ENCODE assay signal across 8 cellular contexts in genomic region chr1:26537951-26538352, GRCh38. TPM values are rescaled to one million over a fixed set of nuclear protein-coding genes. Genes with fewer than 3 reads are reported as not detected.
A peak's percentile ranks its signal among the peaks of the same experiment; 100 is the strongest.
DNase-seq lines count a peak whose midpoint lies in the region; ATAC-seq and TF ChIP-seq lines count a peak whose summit lies in the region.

No MANE protein-coding gene starts in this region.

- no peaks in the 10 kb centered on the region for H3K27me3 ChIP-seq in foreskin keratinocyte
- no peaks in the 10 kb centered on the region for H3K27me3 ChIP-seq in tibial nerve

- TF ChIP-seq CTCF in GM12874 (IDR thresholded peaks at IDR 0.05; ENCODE audit: insufficient read depth, low read depth, low read length) = peak; percentile 48; the same call in 1 of the 2 replicates
- peak; percentile 38 for TF ChIP-seq CTCF in foreskin keratinocyte (conservative IDR thresholded peaks at IDR 0.05)
- peak; percentile 10 to 31 (median 24) for TF ChIP-seq CTCF in tibial nerve (IDR thresholded peaks at IDR 0.05)

- no peak for TF ChIP-seq POLR2A in tibial nerve (IDR thresholded peaks at IDR 0.05)

- DNase-seq in AG08395 (ENCODE audit: low spot score) (peak; percentile 37), SIG-M5 treated with dmso at 0.1 percent for 504 hours (lab: John Stamatoyannopoulos, UW; ENCODE audit: unreplicated experiment) (peak; percentile 94), foreskin keratinocyte (no peak), tibial nerve (ENCODE audit: low spot score in 2 of 2) (no peak), NCI-H146 treated with DMSO at 0.1 percent for 48 hours (lab: John Stamatoyannopoulos, UW; ENCODE audit: unreplicated experiment) (no peak), occipital lobe (lab: John Stamatoyannopoulos, UW) (no peak)

- no peak overlapping the region for H3K4me3 ChIP-seq in tibial nerve

- H3K27ac ChIP-seq in foreskin keratinocyte = no peak overlapping the region
- no peak overlapping the region for H3K27ac ChIP-seq in tibial nerve

- ATAC-seq in foreskin keratinocyte (no peak), GM21576 (IDR thresholded peaks at IDR 0.05; ENCODE audit: unreplicated experiment) (no peak)

- 43 to 52% methylated on average over 2 of the region's 2 CpGs for WGBS in tibial nerve, 2 donors

- no peak for TF ChIP-seq EP300 in tibial nerve (IDR thresholded peaks at IDR 0.05)

- H3K36me3 ChIP-seq in tibial nerve = no peaks in the 10 kb centered on the region

- no peaks in the 10 kb centered on the region for H3K4me1 ChIP-seq in foreskin keratinocyte
- peaks cover 0 to 36% (median 8%) of the 10 kb centered on the region in 4 donors for H3K4me1 ChIP-seq in tibial nerve

- H3K9me3 ChIP-seq in tibial nerve = no peaks in the 10 kb centered on the region

RNA-seq across cellular contexts. Expression of gene RPS6KA1, which starts 8.4 kb away (rescaled TPM):
- total RNA-seq in foreskin keratinocyte = 86.4 and 91.6 TPM in 2 replicates
- 57.7 and 65.0 TPM in 2 replicates for polyA plus RNA-seq in foreskin keratinocyte
- total RNA-seq in tibial nerve = 10 to 100 TPM; 10.7 to 37.2 (median 13.5) TPM
- total RNA-seq in occipital lobe = 4.2 TPM

Comparison
In these comparisons a context has a peak if more than half of its experiments do, and no peak if none do; other contexts are left out.
1. DNase-seq: peak in AG08395 (single experiment) and SIG-M5 treated with dmso at 0.1 percent for 504 hours (single experiment); none in foreskin keratinocyte (0 of 2), tibial nerve (0 of 2), NCI-H146 treated with DMSO at 0.1 percent for 48 hours (single experiment) and occipital lobe (single experiment).
2. Peak in every context shown above with its lines, with median percentiles within 50 percentile points of each other: CTCF ChIP-seq.